2 cellular contexts compared by ENCODE assay signal in the genomic region with DNA sequence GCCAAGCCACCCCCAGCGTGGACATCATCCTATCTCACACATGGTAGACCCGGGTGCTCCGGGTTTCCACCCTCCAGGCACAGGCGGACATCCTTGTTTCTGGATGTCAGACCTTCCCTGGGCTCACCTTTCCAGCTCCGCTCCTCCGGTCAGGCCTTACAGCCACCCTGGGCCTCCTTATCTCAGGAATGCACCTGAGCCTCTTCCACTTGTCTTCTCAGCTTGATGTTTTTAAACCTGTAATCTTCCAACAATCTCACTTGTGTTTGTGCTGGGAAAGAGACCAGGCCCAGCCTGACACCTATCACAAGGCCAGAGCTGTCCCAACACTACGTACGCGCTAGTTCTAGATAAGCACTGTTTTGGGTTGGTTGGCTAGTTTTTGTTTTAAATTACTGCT.
TF ChIP-seq lines count a peak whose summit lies in the region.

No MANE protein-coding gene starts in this region.

TF ChIP-seq in HCT116, 20 proteins besides CTCF, POLR2A, EP300 and RAD21:
- no peak for TF ChIP-seq YY1 (IDR thresholded peaks at IDR 0.05; ENCODE audit: extremely low read depth, insufficient replicate concordance, low read depth, low read length)
- TF ChIP-seq FOSL1 (IDR thresholded peaks at IDR 0.05; ENCODE audit: low read depth) = no peak
- TF ChIP-seq, protein P1, sequence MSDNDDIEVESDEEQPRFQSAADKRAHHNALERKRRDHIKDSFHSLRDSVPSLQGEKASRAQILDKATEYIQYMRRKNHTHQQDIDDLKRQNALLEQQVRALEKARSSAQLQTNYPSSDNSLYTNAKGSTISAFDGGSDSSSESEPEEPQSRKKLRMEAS (IDR thresholded peaks at IDR 0.05) = no peak
- no peak for TF ChIP-seq CBX3 (IDR thresholded peaks at IDR 0.05; ENCODE audit: low read depth)
- no peak for TF ChIP-seq EZH2phosphoT487 (IDR thresholded peaks at IDR 0.05; ENCODE audit: borderline replicate concordance)
- no peak for TF ChIP-seq ELF1 (IDR thresholded peaks at IDR 0.05; ENCODE audit: borderline replicate concordance, low read depth)
- TF ChIP-seq EZH2 (IDR thresholded peaks at IDR 0.05) = no peak

TF ChIP-seq in K562, 482 proteins besides CTCF, POLR2A, EP300 and RAD21 (continues in another document):
- TF ChIP-seq MTA2 (IDR thresholded peaks at IDR 0.05; ENCODE audit: low read depth) (peak; percentile 32; the same call in 1 of the 2 replicates), GATA2 (CRISPR knock-in tag; IDR thresholded peaks at IDR 0.05) (peak; percentile 41; the same call in 1 of the 2 replicates), MEIS2 (IDR thresholded peaks at IDR 0.05; ENCODE audit: partially characterized antibody) (no peak), TCF3 (CRISPR knock-in tag; IDR thresholded peaks at IDR 0.05) (peak; percentile 66), ZNF224 (CRISPR knock-in tag; IDR thresholded peaks at IDR 0.05) (no peak), TAF9B (IDR thresholded peaks at IDR 0.05; ENCODE audit: partially characterized antibody) (no peak), CBX1 (IDR thresholded peaks at IDR 0.05; ENCODE audit: low read depth) (no peak), TCF7L2 (IDR thresholded peaks at IDR 0.05; ENCODE audit: low read depth, low read length) (no peak), DNMT1 (IDR thresholded peaks at IDR 0.05) (no peak), RB1 (IDR thresholded peaks at IDR 0.05; ENCODE audit: low read depth) (no peak), NEUROD1 (IDR thresholded peaks at IDR 0.05; ENCODE audit: borderline replicate concordance, low read depth, low read length, partially characterized antibody) (no peak), SOX6 (IDR thresholded peaks at IDR 0.05) (0 out of 2 replicates have a peak, but pooled peaks have one; percentile 18), ZKSCAN1 (IDR thresholded peaks at IDR 0.05; ENCODE audit: low read depth, low read length) (no peak), CBX8 (IDR thresholded peaks at IDR 0.05; ENCODE audit: borderline replicate concordance, extremely low read depth, low read depth, low read length, poor library complexity, severe bottlenecking) (no peak), CBFA2T2 (conservative IDR thresholded peaks at IDR 0.05) (peak; percentile 63), ZBTB8A (IDR thresholded peaks at IDR 0.05; ENCODE audit: partially characterized antibody) (no peak), U2AF1 (optimal IDR thresholded peaks at IDR 0.05; ENCODE audit: low read depth, low read length) (no peak), TAL1 (IDR thresholded peaks at IDR 0.05) (peak; percentile 64; the same call in 1 of the 2 replicates), DPF2 (IDR thresholded peaks at IDR 0.05) (peak; percentile 22; the same call in 1 of the 2 replicates), ZNF668 (CRISPR knock-in tag; IDR thresholded peaks at IDR 0.05) (no peak), MYC (IDR thresholded peaks at IDR 0.05; ENCODE audit: low read depth, low read length) (no peak), MYC (CRISPR knock-in tag; IDR thresholded peaks at IDR 0.05; ENCODE audit: borderline replicate concordance, low read depth) (no peak), IRF2 (CRISPR knock-in tag; IDR thresholded peaks at IDR 0.05) (no peak), TEAD4 (IDR thresholded peaks at IDR 0.05; ENCODE audit: low read length) (peak; percentile 49), TEAD4 (CRISPR knock-in tag; IDR thresholded peaks at IDR 0.05; ENCODE audit: borderline replicate concordance) (no peak), ZNF133 (CRISPR knock-in tag; IDR thresholded peaks at IDR 0.05) (no peak), CBX3 (IDR thresholded peaks at IDR 0.05; ENCODE audit: borderline replicate concordance in 1 of 2, low read length in 2 of 2) (no peak), ZNF354B (CRISPR knock-in tag; IDR thresholded peaks at IDR 0.05) (no peak), ILF3 (IDR thresholded peaks at IDR 0.05; ENCODE audit: borderline replicate concordance) (no peak), THRAP3 (IDR thresholded peaks at IDR 0.05; ENCODE audit: borderline replicate concordance) (no peak), POLR2G (IDR thresholded peaks at IDR 0.05; ENCODE audit: low read depth, low read length) (no peak), CXXC5 (CRISPR knock-in tag; IDR thresholded peaks at IDR 0.05) (peak; percentile 36; the same call in 1 of the 2 replicates), CBFB (CRISPR knock-in tag; IDR thresholded peaks at IDR 0.05) (no peak)
- TF ChIP-seq, protein P2, sequence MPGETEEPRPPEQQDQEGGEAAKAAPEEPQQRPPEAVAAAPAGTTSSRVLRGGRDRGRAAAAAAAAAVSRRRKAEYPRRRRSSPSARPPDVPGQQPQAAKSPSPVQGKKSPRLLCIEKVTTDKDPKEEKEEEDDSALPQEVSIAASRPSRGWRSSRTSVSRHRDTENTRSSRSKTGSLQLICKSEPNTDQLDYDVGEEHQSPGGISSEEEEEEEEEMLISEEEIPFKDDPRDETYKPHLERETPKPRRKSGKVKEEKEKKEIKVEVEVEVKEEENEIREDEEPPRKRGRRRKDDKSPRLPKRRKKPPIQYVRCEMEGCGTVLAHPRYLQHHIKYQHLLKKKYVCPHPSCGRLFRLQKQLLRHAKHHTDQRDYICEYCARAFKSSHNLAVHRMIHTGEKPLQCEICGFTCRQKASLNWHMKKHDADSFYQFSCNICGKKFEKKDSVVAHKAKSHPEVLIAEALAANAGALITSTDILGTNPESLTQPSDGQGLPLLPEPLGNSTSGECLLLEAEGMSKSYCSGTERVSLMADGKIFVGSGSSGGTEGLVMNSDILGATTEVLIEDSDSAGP (CRISPR knock-in tag; IDR thresholded peaks at IDR 0.05) = no peak
- TF ChIP-seq, protein P3, sequence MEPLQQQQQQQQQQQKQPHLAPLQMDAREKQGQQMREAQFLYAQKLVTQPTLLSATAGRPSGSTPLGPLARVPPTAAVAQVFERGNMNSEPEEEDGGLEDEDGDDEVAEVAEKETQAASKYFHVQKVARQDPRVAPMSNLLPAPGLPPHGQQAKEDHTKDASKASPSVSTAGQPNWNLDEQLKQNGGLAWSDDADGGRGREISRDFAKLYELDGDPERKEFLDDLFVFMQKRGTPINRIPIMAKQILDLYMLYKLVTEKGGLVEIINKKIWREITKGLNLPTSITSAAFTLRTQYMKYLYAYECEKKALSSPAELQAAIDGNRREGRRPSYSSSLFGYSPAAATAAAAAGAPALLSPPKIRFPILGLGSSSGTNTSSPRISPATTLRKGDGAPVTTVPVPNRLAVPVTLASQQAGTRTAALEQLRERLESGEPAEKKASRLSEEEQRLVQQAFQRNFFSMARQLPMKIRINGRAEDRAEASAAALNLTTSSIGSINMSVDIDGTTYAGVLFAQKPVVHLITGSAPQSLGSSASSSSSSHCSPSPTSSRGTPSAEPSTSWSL (CRISPR knock-in tag; IDR thresholded peaks at IDR 0.05; ENCODE audit: borderline replicate concordance) = no peak
- TF ChIP-seq, protein P4, sequence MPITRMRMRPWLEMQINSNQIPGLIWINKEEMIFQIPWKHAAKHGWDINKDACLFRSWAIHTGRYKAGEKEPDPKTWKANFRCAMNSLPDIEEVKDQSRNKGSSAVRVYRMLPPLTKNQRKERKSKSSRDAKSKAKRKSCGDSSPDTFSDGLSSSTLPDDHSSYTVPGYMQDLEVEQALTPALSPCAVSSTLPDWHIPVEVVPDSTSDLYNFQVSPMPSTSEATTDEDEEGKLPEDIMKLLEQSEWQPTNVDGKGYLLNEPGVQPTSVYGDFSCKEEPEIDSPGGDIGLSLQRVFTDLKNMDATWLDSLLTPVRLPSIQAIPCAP (CRISPR knock-in tag; IDR thresholded peaks at IDR 0.05; ENCODE audit: borderline replicate concordance) = no peak
- TF ChIP-seq, protein P5, sequence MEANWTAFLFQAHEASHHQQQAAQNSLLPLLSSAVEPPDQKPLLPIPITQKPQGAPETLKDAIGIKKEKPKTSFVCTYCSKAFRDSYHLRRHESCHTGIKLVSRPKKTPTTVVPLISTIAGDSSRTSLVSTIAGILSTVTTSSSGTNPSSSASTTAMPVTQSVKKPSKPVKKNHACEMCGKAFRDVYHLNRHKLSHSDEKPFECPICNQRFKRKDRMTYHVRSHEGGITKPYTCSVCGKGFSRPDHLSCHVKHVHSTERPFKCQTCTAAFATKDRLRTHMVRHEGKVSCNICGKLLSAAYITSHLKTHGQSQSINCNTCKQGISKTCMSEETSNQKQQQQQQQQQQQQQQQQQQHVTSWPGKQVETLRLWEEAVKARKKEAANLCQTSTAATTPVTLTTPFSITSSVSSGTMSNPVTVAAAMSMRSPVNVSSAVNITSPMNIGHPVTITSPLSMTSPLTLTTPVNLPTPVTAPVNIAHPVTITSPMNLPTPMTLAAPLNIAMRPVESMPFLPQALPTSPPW (CRISPR knock-in tag; IDR thresholded peaks at IDR 0.05) = no peak
- TF ChIP-seq, protein P6, sequence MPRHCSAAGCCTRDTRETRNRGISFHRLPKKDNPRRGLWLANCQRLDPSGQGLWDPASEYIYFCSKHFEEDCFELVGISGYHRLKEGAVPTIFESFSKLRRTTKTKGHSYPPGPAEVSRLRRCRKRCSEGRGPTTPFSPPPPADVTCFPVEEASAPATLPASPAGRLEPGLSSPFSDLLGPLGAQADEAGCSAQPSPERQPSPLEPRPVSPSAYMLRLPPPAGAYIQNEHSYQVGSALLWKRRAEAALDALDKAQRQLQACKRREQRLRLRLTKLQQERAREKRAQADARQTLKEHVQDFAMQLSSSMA (CRISPR knock-in tag; IDR thresholded peaks at IDR 0.05) = no peak
- TF ChIP-seq, protein P7, sequence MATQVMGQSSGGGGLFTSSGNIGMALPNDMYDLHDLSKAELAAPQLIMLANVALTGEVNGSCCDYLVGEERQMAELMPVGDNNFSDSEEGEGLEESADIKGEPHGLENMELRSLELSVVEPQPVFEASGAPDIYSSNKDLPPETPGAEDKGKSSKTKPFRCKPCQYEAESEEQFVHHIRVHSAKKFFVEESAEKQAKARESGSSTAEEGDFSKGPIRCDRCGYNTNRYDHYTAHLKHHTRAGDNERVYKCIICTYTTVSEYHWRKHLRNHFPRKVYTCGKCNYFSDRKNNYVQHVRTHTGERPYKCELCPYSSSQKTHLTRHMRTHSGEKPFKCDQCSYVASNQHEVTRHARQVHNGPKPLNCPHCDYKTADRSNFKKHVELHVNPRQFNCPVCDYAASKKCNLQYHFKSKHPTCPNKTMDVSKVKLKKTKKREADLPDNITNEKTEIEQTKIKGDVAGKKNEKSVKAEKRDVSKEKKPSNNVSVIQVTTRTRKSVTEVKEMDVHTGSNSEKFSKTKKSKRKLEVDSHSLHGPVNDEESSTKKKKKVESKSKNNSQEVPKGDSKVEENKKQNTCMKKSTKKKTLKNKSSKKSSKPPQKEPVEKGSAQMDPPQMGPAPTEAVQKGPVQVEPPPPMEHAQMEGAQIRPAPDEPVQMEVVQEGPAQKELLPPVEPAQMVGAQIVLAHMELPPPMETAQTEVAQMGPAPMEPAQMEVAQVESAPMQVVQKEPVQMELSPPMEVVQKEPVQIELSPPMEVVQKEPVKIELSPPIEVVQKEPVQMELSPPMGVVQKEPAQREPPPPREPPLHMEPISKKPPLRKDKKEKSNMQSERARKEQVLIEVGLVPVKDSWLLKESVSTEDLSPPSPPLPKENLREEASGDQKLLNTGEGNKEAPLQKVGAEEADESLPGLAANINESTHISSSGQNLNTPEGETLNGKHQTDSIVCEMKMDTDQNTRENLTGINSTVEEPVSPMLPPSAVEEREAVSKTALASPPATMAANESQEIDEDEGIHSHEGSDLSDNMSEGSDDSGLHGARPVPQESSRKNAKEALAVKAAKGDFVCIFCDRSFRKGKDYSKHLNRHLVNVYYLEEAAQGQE (CRISPR knock-in tag; IDR thresholded peaks at IDR 0.05; ENCODE audit: low read depth) = no peak
- TF ChIP-seq, protein P8, sequence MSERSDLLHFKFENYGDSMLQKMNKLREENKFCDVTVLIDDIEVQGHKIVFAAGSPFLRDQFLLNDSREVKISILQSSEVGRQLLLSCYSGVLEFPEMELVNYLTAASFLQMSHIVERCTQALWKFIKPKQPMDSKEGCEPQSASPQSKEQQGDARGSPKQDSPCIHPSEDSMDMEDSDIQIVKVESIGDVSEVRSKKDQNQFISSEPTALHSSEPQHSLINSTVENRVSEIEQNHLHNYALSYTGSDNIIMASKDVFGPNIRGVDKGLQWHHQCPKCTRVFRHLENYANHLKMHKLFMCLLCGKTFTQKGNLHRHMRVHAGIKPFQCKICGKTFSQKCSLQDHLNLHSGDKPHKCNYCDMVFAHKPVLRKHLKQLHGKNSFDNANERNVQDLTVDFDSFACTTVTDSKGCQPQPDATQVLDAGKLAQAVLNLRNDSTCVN (CRISPR knock-in tag; IDR thresholded peaks at IDR 0.05) = no peak
- TF ChIP-seq, protein P9, sequence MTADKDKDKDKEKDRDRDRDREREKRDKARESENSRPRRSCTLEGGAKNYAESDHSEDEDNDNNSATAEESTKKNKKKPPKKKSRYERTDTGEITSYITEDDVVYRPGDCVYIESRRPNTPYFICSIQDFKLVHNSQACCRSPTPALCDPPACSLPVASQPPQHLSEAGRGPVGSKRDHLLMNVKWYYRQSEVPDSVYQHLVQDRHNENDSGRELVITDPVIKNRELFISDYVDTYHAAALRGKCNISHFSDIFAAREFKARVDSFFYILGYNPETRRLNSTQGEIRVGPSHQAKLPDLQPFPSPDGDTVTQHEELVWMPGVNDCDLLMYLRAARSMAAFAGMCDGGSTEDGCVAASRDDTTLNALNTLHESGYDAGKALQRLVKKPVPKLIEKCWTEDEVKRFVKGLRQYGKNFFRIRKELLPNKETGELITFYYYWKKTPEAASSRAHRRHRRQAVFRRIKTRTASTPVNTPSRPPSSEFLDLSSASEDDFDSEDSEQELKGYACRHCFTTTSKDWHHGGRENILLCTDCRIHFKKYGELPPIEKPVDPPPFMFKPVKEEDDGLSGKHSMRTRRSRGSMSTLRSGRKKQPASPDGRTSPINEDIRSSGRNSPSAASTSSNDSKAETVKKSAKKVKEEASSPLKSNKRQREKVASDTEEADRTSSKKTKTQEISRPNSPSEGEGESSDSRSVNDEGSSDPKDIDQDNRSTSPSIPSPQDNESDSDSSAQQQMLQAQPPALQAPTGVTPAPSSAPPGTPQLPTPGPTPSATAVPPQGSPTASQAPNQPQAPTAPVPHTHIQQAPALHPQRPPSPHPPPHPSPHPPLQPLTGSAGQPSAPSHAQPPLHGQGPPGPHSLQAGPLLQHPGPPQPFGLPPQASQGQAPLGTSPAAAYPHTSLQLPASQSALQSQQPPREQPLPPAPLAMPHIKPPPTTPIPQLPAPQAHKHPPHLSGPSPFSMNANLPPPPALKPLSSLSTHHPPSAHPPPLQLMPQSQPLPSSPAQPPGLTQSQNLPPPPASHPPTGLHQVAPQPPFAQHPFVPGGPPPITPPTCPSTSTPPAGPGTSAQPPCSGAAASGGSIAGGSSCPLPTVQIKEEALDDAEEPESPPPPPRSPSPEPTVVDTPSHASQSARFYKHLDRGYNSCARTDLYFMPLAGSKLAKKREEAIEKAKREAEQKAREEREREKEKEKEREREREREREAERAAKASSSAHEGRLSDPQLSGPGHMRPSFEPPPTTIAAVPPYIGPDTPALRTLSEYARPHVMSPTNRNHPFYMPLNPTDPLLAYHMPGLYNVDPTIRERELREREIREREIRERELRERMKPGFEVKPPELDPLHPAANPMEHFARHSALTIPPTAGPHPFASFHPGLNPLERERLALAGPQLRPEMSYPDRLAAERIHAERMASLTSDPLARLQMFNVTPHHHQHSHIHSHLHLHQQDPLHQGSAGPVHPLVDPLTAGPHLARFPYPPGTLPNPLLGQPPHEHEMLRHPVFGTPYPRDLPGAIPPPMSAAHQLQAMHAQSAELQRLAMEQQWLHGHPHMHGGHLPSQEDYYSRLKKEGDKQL (CRISPR knock-in tag; IDR thresholded peaks at IDR 0.05; ENCODE audit: borderline replicate concordance) = no peak
- TF ChIP-seq, protein P10, sequence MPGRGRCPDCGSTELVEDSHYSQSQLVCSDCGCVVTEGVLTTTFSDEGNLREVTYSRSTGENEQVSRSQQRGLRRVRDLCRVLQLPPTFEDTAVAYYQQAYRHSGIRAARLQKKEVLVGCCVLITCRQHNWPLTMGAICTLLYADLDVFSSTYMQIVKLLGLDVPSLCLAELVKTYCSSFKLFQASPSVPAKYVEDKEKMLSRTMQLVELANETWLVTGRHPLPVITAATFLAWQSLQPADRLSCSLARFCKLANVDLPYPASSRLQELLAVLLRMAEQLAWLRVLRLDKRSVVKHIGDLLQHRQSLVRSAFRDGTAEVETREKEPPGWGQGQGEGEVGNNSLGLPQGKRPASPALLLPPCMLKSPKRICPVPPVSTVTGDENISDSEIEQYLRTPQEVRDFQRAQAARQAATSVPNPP (IDR thresholded peaks at IDR 0.05; ENCODE audit: borderline replicate concordance, insufficient read depth, insufficient read length) = no peak
